Comparison of ENCODE assay signal across 18 cellular contexts in the genomic region with DNA sequence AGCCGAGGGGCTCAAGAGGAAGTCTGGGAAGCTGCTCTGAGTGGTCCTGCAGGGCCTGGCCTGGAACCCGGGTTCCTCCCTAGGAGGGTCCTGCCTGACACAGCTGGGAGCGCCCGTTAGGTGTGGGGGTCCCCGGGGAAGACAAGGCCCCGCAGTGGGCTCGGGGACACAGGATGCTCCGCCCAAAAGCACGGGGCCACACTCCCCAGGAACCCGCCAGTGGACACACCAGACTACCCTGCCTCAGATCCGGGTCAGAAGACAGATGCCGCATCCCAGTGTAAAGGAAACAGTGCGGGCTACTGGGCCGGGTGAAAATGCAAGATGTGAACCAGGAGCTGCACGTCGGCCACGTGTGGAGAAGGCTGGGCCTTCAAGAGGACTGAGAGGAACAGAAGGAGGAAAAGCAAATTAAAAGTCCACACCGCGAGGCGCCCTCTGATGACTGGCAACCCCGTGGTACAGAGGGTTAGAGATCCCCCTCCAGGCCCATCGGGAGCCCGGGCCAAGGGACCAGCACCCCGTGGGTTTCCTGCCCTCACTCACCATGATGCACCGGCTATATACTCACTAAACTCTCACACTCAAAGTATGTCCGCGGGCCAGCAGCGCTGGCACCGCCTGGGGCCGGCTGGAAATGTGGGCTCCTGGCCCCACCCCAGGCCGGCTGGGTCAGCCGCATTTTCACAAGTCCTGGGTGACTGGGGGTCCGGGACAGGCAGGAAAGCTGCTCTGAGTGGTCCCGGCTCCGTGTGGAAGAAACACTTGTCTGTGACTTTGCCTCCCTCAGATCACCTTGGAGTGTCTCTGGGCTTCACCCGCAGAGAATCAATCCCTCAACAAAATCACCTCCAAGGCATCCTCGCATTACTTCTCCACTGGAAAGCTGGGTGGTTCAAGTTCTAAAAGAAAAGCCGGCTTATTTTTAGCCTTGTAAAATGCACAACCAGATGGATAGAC. TPM values are rescaled to one million over a fixed set of nuclear protein-coding genes. Genes with fewer than 3 reads are reported as not detected.
DNase-seq lines count a peak whose midpoint lies in the region; ATAC-seq, FAIRE-seq and TF ChIP-seq lines count a peak whose summit lies in the region.
"Had no signal": no experiment of that assay in that cellular context is flagged by ENCODE, and none has a peak within 500 bp of the region (broad histone marks: within the 10 kb centered on the region; RNA-seq: fewer than 3 reads in every experiment).

No MANE protein-coding gene starts in this region.

- TF ChIP-seq EP300 in H1 (IDR thresholded peaks at IDR 0.05; ENCODE audit: borderline replicate concordance in 1 of 2, low read depth in 2 of 2, low read length in 2 of 2), result no peak

- H3K9ac ChIP-seq in BLaER1 (no peak overlapping the region), H1 (replicated peaks in 1 of 4; ENCODE audit: extremely low read depth in 1 of 4, low read depth in 3 of 4, low read length in 3 of 4) (no peak overlapping the region)
- H3K9ac ChIP-seq: KMS-11 had no signal

- no peaks in the 10 kb centered on the region for H3K79me1 ChIP-seq in H1 (ENCODE audit: low read depth, low read length)

- no peak for TF ChIP-seq RAD21 in H1 (IDR thresholded peaks at IDR 0.05 in 1 of 2, conservative IDR thresholded peaks at IDR 0.05 in 1 of 2; ENCODE audit: low read depth in 2 of 2, low read length in 2 of 2)

- TF ChIP-seq POLR2A in Peyer's patch (IDR thresholded peaks at IDR 0.05) (no peak), H1 (IDR thresholded peaks at IDR 0.05; ENCODE audit: control extremely low read depth in 1 of 2, low read depth in 2 of 2, low read length in 2 of 2) (no peak)

- H3K4me1 ChIP-seq in BLaER1, result peaks cover 84% of the 10 kb centered on the region
- H3K4me1 ChIP-seq in Peyer's patch, result peaks cover 0 to 2% (median under 1%) of the 10 kb centered on the region in 4 donors
- H3K4me1 ChIP-seq in H1 (replicated peaks in 1 of 4; ENCODE audit: control insufficient read depth in 3 of 4, insufficient read depth in 4 of 4, low read length in 3 of 4), result peaks cover 0 to 4% (median 0%) of the 10 kb centered on the region in 4 experiments; a peak in 2 of 7 replicates

- peak overlapping the region; percentile 71; the same call in 1 of the 2 replicates for H4K8ac ChIP-seq in H1 (ENCODE audit: extremely low read depth, insufficient read depth, low read length)

- no peak overlapping the region for H3K4me3 Mint-ChIP-seq in T-helper 17 cell
- H3K4me3 Mint-ChIP-seq in CD4-positive, alpha-beta T cell, result no peak overlapping the region
- H3K4me3 Mint-ChIP-seq: CD14-positive monocyte had no signal

- H3K36me3 ChIP-seq in BLaER1 (0 out of 2 replicates have a peak, but pooled peaks cover 6% of the 10 kb centered on the region), Peyer's patch (no peaks in the 10 kb centered on the region), H1 (ENCODE audit: control insufficient read depth in 2 of 4, insufficient read depth in 4 of 4, low read length in 3 of 4) (no peaks in the 10 kb centered on the region)
- H3K36me3 ChIP-seq: HAP-1 had no signal

- TF ChIP-seq CTCF in Peyer's patch (IDR thresholded peaks at IDR 0.05), result no peak
- TF ChIP-seq CTCF in H1 (IDR thresholded peaks at IDR 0.05; ENCODE audit: control extremely low read depth in 1 of 3, insufficient read depth in 1 of 3, low read depth in 1 of 3, low read length in 3 of 3), result no peak
- TF ChIP-seq CTCF in CD4-positive, alpha-beta T cell (IDR thresholded peaks at IDR 0.05), result no peak

- H4K20me1 ChIP-seq in BLaER1 (peaks cover 40% of the 10 kb centered on the region), H1 (replicated peaks in 1 of 2; ENCODE audit: control insufficient read depth in 1 of 2, insufficient read depth in 2 of 2, low read length in 2 of 2) (peaks cover 1 to 2% of the 10 kb centered on the region in 2 experiments)

- FAIRE-seq in H1 (lab: Jason Lieb, UNC), result no peak

- H2BK15ac ChIP-seq in H1 (ENCODE audit: low read length), result no peak overlapping the region

- no peak overlapping the region for H3K18ac ChIP-seq in H1 (ENCODE audit: extremely low read depth, low read length)

- intact Hi-C loops in sciatic nerve (cut with DNase I), result no loop called here
- intact Hi-C loops in CD4-positive, alpha-beta T cell (cut with DNase I, micrococcal nuclease), result loop anchor here in 1 of 2 experiments (10.0 kb wide), 1 partner anchor 963 kb away; no protein-coding TSS in a partner anchor

- H3K27me3 ChIP-seq in BLaER1 (peaks cover 37% of the 10 kb centered on the region), Peyer's patch (no peaks in the 10 kb centered on the region), H1 (replicated peaks in 1 of 4; ENCODE audit: control insufficient read depth in 3 of 4, extremely low read depth in 1 of 4, insufficient read depth in 3 of 4, low read length in 3 of 4) (peaks cover under 1 to 12% (median 9%) of the 10 kb centered on the region in 4 experiments; a peak in 6 of 7 replicates)
- no peaks in the 10 kb centered on the region for H3K27me3 ChIP-seq in CD4-positive, alpha-beta T cell (ENCODE audit: control insufficient read depth, insufficient read depth, low read length)

- H3K4me2 ChIP-seq in BLaER1, result peak overlapping the region; percentile 95
- no peak overlapping the region for H3K4me2 ChIP-seq in H1 (ENCODE audit: insufficient read depth in 1 of 2, low read depth in 2 of 2, low read length in 2 of 2)
- H3K4me2 ChIP-seq: KMS-11 had no signal

- no peak overlapping the region for H2AFZ ChIP-seq in H1 (ENCODE audit: low read length)

- CTCF ChIA-PET in H1 (lab: Charles Lee; ENCODE audit: partially characterized antibody), result interaction anchor here (0.5 to 2.0 kb wide), 9 partner anchors 25 to 338 kb away, joined by 3 to 9 read pairs (median 4); no protein-coding TSS in a partner anchor
- CTCF ChIA-PET in CD4-positive, alpha-beta T cell (lab: Charles Lee), result no interaction called here

- H3K9me3 Mint-ChIP-seq in CD4-positive, alpha-beta T cell, result no peaks in the 10 kb centered on the region

- H3K4ac ChIP-seq in H1 (replicated peaks; ENCODE audit: insufficient read length, low read depth, low read length), result no peak overlapping the region

- DNase-seq in Peyer's patch (peak in 2 of 3 donors; percentile 21 to 34), H1 (ENCODE audit: low read depth in 1 of 2, low spot score in 2 of 2) (no peak), sciatic nerve (ENCODE audit: low spot score) (peak; percentile 49), T-helper 17 cell (no peak)
- DNase-seq in CD4-positive, alpha-beta T cell, result no peak
- DNase-seq: DMS79 treated with DMSO at 0.1 percent for 48 hours, MV-4-11, NCI-H187 treated with DMSO at 0.1 percent for 48 hours, NCI-H226, NCI-H524, NCI-H82, RPMI8226, SHP77 treated with DMSO at 0.1 percent for 48 hours had no signal

- no peak overlapping the region for H3K4me3 ChIP-seq in BLaER1
- no peak overlapping the region for H3K4me3 ChIP-seq in Peyer's patch
- no peak overlapping the region for H3K4me3 ChIP-seq in H1 (ENCODE audit: extremely low read depth in 1 of 4, insufficient read depth in 2 of 4, low read depth in 3 of 4, low read length in 4 of 4)
- H3K4me3 ChIP-seq: HAP-1 had no signal

- POLR2A ChIA-PET in H1 (lab: Charles Lee; ENCODE audit: partially characterized antibody), result interaction anchor here (0.9 to 1.5 kb wide), 2 partner anchors 25 to 33 kb away, joined by 3 read pairs; no protein-coding TSS in a partner anchor
- POLR2A ChIA-PET in CD4-positive, alpha-beta T cell (lab: Charles Lee), result no interaction called here

- no peak for ATAC-seq in sciatic nerve
- ATAC-seq in T-helper 17 cell, result no peak
- ATAC-seq in GM21528 (IDR thresholded peaks at IDR 0.05; ENCODE audit: low FRiP score, unreplicated experiment), result no peak
- ATAC-seq in CD4-positive, alpha-beta T cell (ENCODE audit: poor library complexity), result no peak

- no peak overlapping the region for H3K14ac ChIP-seq in H1 (ENCODE audit: insufficient read length)

- 91% methylated on average over 38 of the region's 38 CpGs; no CpG with 5 or more reads in 1 of the 2 experiments for WGBS in H1 (ENCODE audit: extremely low coverage in 1 of 2, insufficient coverage in 1 of 2, insufficient read length in 1 of 2, insufficient replicate concordance in 2 of 2, low coverage in 1 of 2, low lambda C conversion rate in 2 of 2, missing lambda C conversion rate in 1 of 2), 2 experiments

- H2BK5ac ChIP-seq in H1 (ENCODE audit: low read depth, low read length), result no peak overlapping the region

- no peaks in the 10 kb centered on the region for H3K79me2 ChIP-seq in H1 (ENCODE audit: control insufficient read depth in 1 of 2, insufficient read depth in 2 of 2, low read length in 2 of 2)

- H3K27ac ChIP-seq in BLaER1 (no peak overlapping the region), Peyer's patch (no peak overlapping the region), H1 (ENCODE audit: low read depth, low read length) (no peak overlapping the region)
- no peak overlapping the region for H3K27ac ChIP-seq in CD4-positive, alpha-beta T cell (ENCODE audit: low read depth, low read length)
- H3K27ac ChIP-seq: KMS-11 had no signal

- peaks cover 5% of the 10 kb centered on the region for H3K27me3 Mint-ChIP-seq in T-helper 17 cell
- no peaks in the 10 kb centered on the region for H3K27me3 Mint-ChIP-seq in CD4-positive, alpha-beta T cell

- H4K5ac ChIP-seq in H1 (ENCODE audit: insufficient read length, low read depth, low read length), result no peak overlapping the region

- no peak overlapping the region for H3K23ac ChIP-seq in H1 (ENCODE audit: insufficient read length)

- peaks cover 13% of the 10 kb centered on the region for H3K9me3 ChIP-seq in BLaER1
- no peaks in the 10 kb centered on the region for H3K9me3 ChIP-seq in Peyer's patch
- peaks cover 10 to 11% of the 10 kb centered on the region in 2 experiments for H3K9me3 ChIP-seq in H1 (ENCODE audit: insufficient read depth in 2 of 2, low read depth in 1 of 2, low read length in 1 of 2)
- no peaks in the 10 kb centered on the region for H3K9me3 ChIP-seq in T-helper 17 cell (ENCODE audit: control insufficient read depth, low read length, poor library complexity, severe bottlenecking)
- H3K9me3 ChIP-seq in CD4-positive, alpha-beta T cell (ENCODE audit: control insufficient read depth, low read length), result no peaks in the 10 kb centered on the region

- H3K36me3 Mint-ChIP-seq in T-helper 17 cell (ENCODE audit: low read depth), result peaks cover 2% of the 10 kb centered on the region
- H3K36me3 Mint-ChIP-seq in CD4-positive, alpha-beta T cell (ENCODE audit: low read depth), result no peaks in the 10 kb centered on the region

- H2BK120ac ChIP-seq in H1 (replicated peaks; ENCODE audit: low read depth, low read length), result no peak overlapping the region

- H3K27ac Mint-ChIP-seq in T-helper 17 cell, result no peak overlapping the region
- H3K27ac Mint-ChIP-seq in CD4-positive, alpha-beta T cell, result no peak overlapping the region
- H3K27ac Mint-ChIP-seq: CD14-positive monocyte had no signal

- no peak overlapping the region for H3K56ac ChIP-seq in H1 (replicated peaks; ENCODE audit: insufficient read length, low read depth, low read length)

- H4K91ac ChIP-seq in H1 (replicated peaks; ENCODE audit: insufficient read length, low read length), result no peak overlapping the region

- no peak overlapping the region for H2BK12ac ChIP-seq in H1 (ENCODE audit: low read depth, low read length)

- no peak overlapping the region for H2BK20ac ChIP-seq in H1 (ENCODE audit: low read length)

- no peak overlapping the region for H2AK5ac ChIP-seq in H1 (ENCODE audit: low read depth, low read length)

- H3K23me2 ChIP-seq in H1 (ENCODE audit: low read depth, low read length), result no peaks in the 10 kb centered on the region

- peaks cover 6% of the 10 kb centered on the region for H3K4me1 Mint-ChIP-seq in T-helper 17 cell
- H3K4me1 Mint-ChIP-seq in CD4-positive, alpha-beta T cell (ENCODE audit: low read depth), result peaks cover 13% of the 10 kb centered on the region

RNA-seq across cellular contexts. Expression of a gene that starts 6.1 kb away (rescaled TPM):
- total RNA-seq in Peyer's patch (10 to 100 TPM in 1 of 4 donors, 1 to 10 TPM in 2, under 1 TPM in 1; 0.35 to 23.9 (median 4.4) TPM), sciatic nerve (11.1 TPM), T-helper 17 cell (1 to 10 TPM; 7.1 to 8.4 TPM)
- 15.6 and 17.3 TPM in 2 replicates for total RNA-seq in H1 (2021; fragmentation: NEBNext Ultra II Directional; extraction: Animal tissue kit (Norgen Biotek cat#: 25700))
- 10.6 and 18.1 TPM in 2 replicates for polyA plus RNA-seq in H1 (2011; rRNA removed)
- 19.9 TPM for polyA plus RNA-seq in H1 (2011; cell fraction: cytosol; rRNA removed)
- 22.0 TPM for polyA plus RNA-seq in H1 (2011; cell fraction: nucleus; rRNA removed)
- polyA plus RNA-seq in H1 (2012, experiment 1 of 2), result 13.4 to 23.5 TPM (median 20.3 TPM) in 4 replicates
- 11.9 TPM for polyA plus RNA-seq in H1 (2012, experiment 2 of 2)
- polyA plus RNA-seq in H1 (2013, experiment 1 of 2), result 11.6 TPM
- polyA plus RNA-seq in H1 (2013, experiment 2 of 2), result 10.9 TPM
- 7.3 and 11.0 TPM in 2 replicates for polyA minus RNA-seq in H1 (2011; rRNA and poly(A)+ RNA removed)
- polyA minus RNA-seq in H1 (2011; cell fraction: cytosol; rRNA and poly(A)+ RNA removed), result 5.1 TPM
- 8.8 TPM for polyA minus RNA-seq in H1 (2011; cell fraction: nucleus; rRNA and poly(A)+ RNA removed)
- total RNA-seq in CD4-positive, alpha-beta T cell, result 1 to 10 TPM; 4.9 to 5.2 TPM

RNA-seq across cellular contexts. Expression of a gene that starts 30.3 kb away (rescaled TPM):
- total RNA-seq in Peyer's patch (10 to 100 TPM in 3 of 4 donors, 1 to 10 TPM in 1; 5.1 to 22.3 (median 18.5) TPM), sciatic nerve (12.4 TPM), T-helper 17 cell (1 to 10 TPM; 3.5 to 7.6 TPM)
- total RNA-seq in H1 (2021; fragmentation: NEBNext Ultra II Directional; extraction: Animal tissue kit (Norgen Biotek cat#: 25700)), result 3.8 and 4.3 TPM in 2 replicates
- polyA plus RNA-seq in H1 (2011; rRNA removed), result 1.2 and 2.0 TPM in 2 replicates
- 3.1 TPM for polyA plus RNA-seq in H1 (2011; cell fraction: cytosol; rRNA removed)
- 8.2 TPM for polyA plus RNA-seq in H1 (2011; cell fraction: nucleus; rRNA removed)
- 2.8 to 4.0 TPM (median 2.9 TPM) in 4 replicates for polyA plus RNA-seq in H1 (2012, experiment 1 of 2)
- polyA plus RNA-seq in H1 (2012, experiment 2 of 2), result 1.7 TPM
- polyA plus RNA-seq in H1 (2013, experiment 1 of 2), result 3.6 TPM
- 2.5 TPM for polyA plus RNA-seq in H1 (2013, experiment 2 of 2)
- 1.1 and 1.6 TPM in 2 replicates for polyA minus RNA-seq in H1 (2011; rRNA and poly(A)+ RNA removed)
- polyA minus RNA-seq in H1 (2011; cell fraction: cytosol; rRNA and poly(A)+ RNA removed), result 0.88 TPM
- 4.0 TPM for polyA minus RNA-seq in H1 (2011; cell fraction: nucleus; rRNA and poly(A)+ RNA removed)
- total RNA-seq in CD4-positive, alpha-beta T cell, result 1 to 10 TPM; 2.4 to 2.8 TPM

Comparison
In these comparisons a context has a peak if more than half of its experiments do, and no peak if none do; other contexts are left out.
1. DNase-seq: peak in Peyer's patch (2 of 3) and sciatic nerve (single experiment); none in H1 (0 of 2), T-helper 17 cell (0 of 3) and CD4-positive, alpha-beta T cell (0 of 10).